Comparison of ENCODE assay signal across 14 cellular contexts in the genomic region with DNA sequence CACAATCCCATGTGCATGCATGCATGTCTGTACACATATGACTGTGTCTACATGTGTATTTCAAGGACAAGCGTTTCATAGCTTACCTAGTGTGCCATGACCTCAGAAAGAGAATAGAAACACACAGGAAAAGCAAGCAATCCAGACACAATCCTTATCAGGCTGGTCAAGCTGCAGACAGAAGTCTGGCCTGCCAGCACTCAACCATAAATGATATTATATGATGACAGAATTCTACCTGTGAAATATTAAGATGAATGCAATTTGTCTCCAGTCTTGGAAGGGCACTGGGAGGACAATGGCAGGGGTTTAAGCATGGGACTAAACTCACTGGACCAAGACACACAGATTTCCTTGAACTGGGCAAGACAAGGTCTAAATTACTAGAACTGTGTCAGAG.
A peak's percentile ranks its signal among the peaks of the same experiment; 100 is the strongest.
DNase-seq lines count a peak whose midpoint lies in the region; ATAC-seq, FAIRE-seq and TF ChIP-seq lines count a peak whose summit lies in the region.
"Had no signal": no experiment of that assay in that cellular context is flagged by ENCODE, and none has a peak within 500 bp of the region (broad histone marks: within the 10 kb centered on the region; RNA-seq: fewer than 3 reads in every experiment).

No MANE protein-coding gene starts in this region.

- no peaks in the 10 kb centered on the region for H3K36me3 Mint-ChIP-seq in stimulated activated memory B cell treated with anti-CD40 and anti-IgM and Interleukin-4, amounts not matched to agents 10 μg/mL and 1 μg/mL and 100 μg/mL, for 72 hours
- H3K36me3 Mint-ChIP-seq: CD14-positive monocyte; CD4-positive, alpha-beta memory T cell had no signal

- no peaks in the 10 kb centered on the region for H3K27me3 ChIP-seq in BLaER1

- no peak for DNase-seq in HTR-8/SVneo (ENCODE audit: insufficient read length, low spot score)
- no peak for DNase-seq in activated CD4-positive, alpha-beta T cell treated with anti-CD3 and anti-CD28 coated beads for 1 hour
- no peak for DNase-seq in NCI-H1417 treated with DMSO at 0.1 percent for 48 hours (lab: John Stamatoyannopoulos, UW)
- no peak for DNase-seq in NAMALWA (ENCODE audit: low spot score)
- DNase-seq: CD4-positive, alpha-beta memory T cell; DMS79 treated with DMSO at 0.1 percent for 48 hours; GF-D8; H9 had no signal

- H4K20me1 ChIP-seq in BLaER1, result no peaks in the 10 kb centered on the region

- H3K4me2 ChIP-seq in BLaER1, result peak overlapping the region; percentile 62

- no peak overlapping the region for H3K4me3 Mint-ChIP-seq in stimulated activated memory B cell treated with anti-CD40 and anti-IgM and Interleukin-4, amounts not matched to agents 10 μg/mL and 1 μg/mL and 100 μg/mL, for 72 hours
- H3K4me3 Mint-ChIP-seq: B cell; CD14-positive monocyte; CD4-positive, alpha-beta memory T cell; H9 had no signal

- H3K4me3 ChIP-seq in BLaER1, result no peak overlapping the region

- FAIRE-seq in HTR-8/SVneo (lab: Jason Lieb, UNC), result peak; percentile 31
- FAIRE-seq: H1 had no signal

- no peaks in the 10 kb centered on the region for H3K4me1 Mint-ChIP-seq in stimulated activated memory B cell treated with anti-CD40 and anti-IgM and Interleukin-4, amounts not matched to agents 10 μg/mL and 1 μg/mL and 100 μg/mL, for 72 hours
- H3K4me1 Mint-ChIP-seq: B cell, CD14-positive monocyte had no signal

- H3K36me3 ChIP-seq in BLaER1, result no peaks in the 10 kb centered on the region

- peaks cover 24% of the 10 kb centered on the region for H3K9me3 ChIP-seq in BLaER1

- no peaks in the 10 kb centered on the region for H3K27me3 Mint-ChIP-seq in stimulated activated memory B cell treated with anti-CD40 and anti-IgM and Interleukin-4, amounts not matched to agents 10 μg/mL and 1 μg/mL and 100 μg/mL, for 72 hours

- H3K27ac ChIP-seq in BLaER1, result no peak overlapping the region

- no peak overlapping the region for H3K9ac ChIP-seq in BLaER1

- H3K4me1 ChIP-seq in BLaER1, result peaks cover 26% of the 10 kb centered on the region

- no peak overlapping the region for H3K27ac Mint-ChIP-seq in stimulated activated memory B cell treated with anti-CD40 and anti-IgM and Interleukin-4, amounts not matched to agents 10 μg/mL and 1 μg/mL and 100 μg/mL, for 72 hours
- H3K27ac Mint-ChIP-seq: B cell; CD14-positive monocyte; CD4-positive, alpha-beta memory T cell; H9 had no signal

- H3K9me3 Mint-ChIP-seq in stimulated activated memory B cell treated with anti-CD40 and anti-IgM and Interleukin-4, amounts not matched to agents 10 μg/mL and 1 μg/mL and 100 μg/mL, for 72 hours, result no peaks in the 10 kb centered on the region

- ATAC-seq in SK-N-SH treated with all-trans-retinoic acid at 6 μM for 48 hours, result no peak
- ATAC-seq in stimulated activated memory B cell treated with anti-CD40 and anti-IgM and Interleukin-4, amounts not matched to agents 10 μg/mL and 1 μg/mL and 100 μg/mL, for 72 hours, result peak; percentile 18

TF ChIP-seq in SK-N-SH treated with all-trans-retinoic acid at 6 μM for 48 hours, 23 proteins besides CTCF, POLR2A, EP300 and RAD21:
- TF ChIP-seq ZFP3 (CRISPR knock-in tag; IDR thresholded peaks at IDR 0.05) (no peak), TCF4 (CRISPR knock-in tag; IDR thresholded peaks at IDR 0.05; ENCODE audit: borderline replicate concordance) (peak; percentile 64)
- TF ChIP-seq, protein P1, sequence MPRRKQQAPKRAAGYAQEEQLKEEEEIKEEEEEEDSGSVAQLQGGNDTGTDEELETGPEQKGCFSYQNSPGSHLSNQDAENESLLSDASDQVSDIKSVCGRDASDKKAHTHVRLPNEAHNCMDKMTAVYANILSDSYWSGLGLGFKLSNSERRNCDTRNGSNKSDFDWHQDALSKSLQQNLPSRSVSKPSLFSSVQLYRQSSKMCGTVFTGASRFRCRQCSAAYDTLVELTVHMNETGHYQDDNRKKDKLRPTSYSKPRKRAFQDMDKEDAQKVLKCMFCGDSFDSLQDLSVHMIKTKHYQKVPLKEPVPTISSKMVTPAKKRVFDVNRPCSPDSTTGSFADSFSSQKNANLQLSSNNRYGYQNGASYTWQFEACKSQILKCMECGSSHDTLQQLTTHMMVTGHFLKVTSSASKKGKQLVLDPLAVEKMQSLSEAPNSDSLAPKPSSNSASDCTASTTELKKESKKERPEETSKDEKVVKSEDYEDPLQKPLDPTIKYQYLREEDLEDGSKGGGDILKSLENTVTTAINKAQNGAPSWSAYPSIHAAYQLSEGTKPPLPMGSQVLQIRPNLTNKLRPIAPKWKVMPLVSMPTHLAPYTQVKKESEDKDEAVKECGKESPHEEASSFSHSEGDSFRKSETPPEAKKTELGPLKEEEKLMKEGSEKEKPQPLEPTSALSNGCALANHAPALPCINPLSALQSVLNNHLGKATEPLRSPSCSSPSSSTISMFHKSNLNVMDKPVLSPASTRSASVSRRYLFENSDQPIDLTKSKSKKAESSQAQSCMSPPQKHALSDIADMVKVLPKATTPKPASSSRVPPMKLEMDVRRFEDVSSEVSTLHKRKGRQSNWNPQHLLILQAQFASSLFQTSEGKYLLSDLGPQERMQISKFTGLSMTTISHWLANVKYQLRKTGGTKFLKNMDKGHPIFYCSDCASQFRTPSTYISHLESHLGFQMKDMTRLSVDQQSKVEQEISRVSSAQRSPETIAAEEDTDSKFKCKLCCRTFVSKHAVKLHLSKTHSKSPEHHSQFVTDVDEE (CRISPR knock-in tag; IDR thresholded peaks at IDR 0.05), result peak; percentile 44; the same call in 1 of the 2 replicates
TF ChIP-seq in SK-N-SH treated with all-trans-retinoic acid at 6 μM for 48 hours: peak in this region for 2.
